Comparison of ENCODE assay signal across 16 cellular contexts in genomic region chr20:57332105-57333089, GRCh38. TPM values are rescaled to one million over a fixed set of nuclear protein-coding genes. Genes with fewer than 3 reads are reported as not detected.
DNase-seq lines count a peak whose midpoint lies in the region; ATAC-seq, FAIRE-seq and TF ChIP-seq lines count a peak whose summit lies in the region.
"Had no signal": no experiment of that assay in that cellular context is flagged by ENCODE, and none has a peak within 500 bp of the region (broad histone marks: within the 10 kb centered on the region; RNA-seq: fewer than 3 reads in every experiment).

No MANE protein-coding gene starts in this region.

- no peak for TF ChIP-seq RAD21 in HepG2 (CRISPR knock-in tag; IDR thresholded peaks at IDR 0.05)

- H3K4me2 ChIP-seq in HepG2 (ENCODE audit: low read depth, low read length) (no peak overlapping the region), osteoblast (ENCODE audit: insufficient read depth, low read length) (no peak overlapping the region)

- H3K4me3 ChIP-seq in HepG2 (replicated peaks in 1 of 3; ENCODE audit: insufficient read depth in 1 of 3, low read depth in 2 of 3, low read length in 3 of 3) (no peak overlapping the region), right lobe of liver (no peak overlapping the region), osteoblast (ENCODE audit: insufficient read depth, low read length) (no peak overlapping the region)
- H3K4me3 ChIP-seq: SK-N-MC, spleen, upper lobe of right lung had no signal

- H3K4me1 ChIP-seq in HepG2 (ENCODE audit: insufficient read depth, low read length) (no peaks in the 10 kb centered on the region), right lobe of liver (no peaks in the 10 kb centered on the region), osteoblast (ENCODE audit: insufficient read depth, low read length) (no peaks in the 10 kb centered on the region)
- H3K4me1 ChIP-seq: spleen, upper lobe of right lung had no signal

- TF ChIP-seq POLR2A in HepG2 (IDR thresholded peaks at IDR 0.05; ENCODE audit: insufficient read depth in 1 of 2, low read depth in 2 of 2, low read length in 2 of 2) = no peak
- TF ChIP-seq POLR2A in right lobe of liver (IDR thresholded peaks at IDR 0.05) = no peak

- no peaks in the 10 kb centered on the region for H3K4me1 Mint-ChIP-seq in effector memory CD8-positive, alpha-beta T cell (ENCODE audit: low read depth in 2 of 2)
- H3K4me1 Mint-ChIP-seq: activated CD4-positive, alpha-beta T cell treated with anti-CD3 and anti-CD28 coated beads, Interleukin-2, amount 10 ng/mL, durations not matched to agents 7 days and 5 days had no signal

- H3K79me2 ChIP-seq in HepG2 (ENCODE audit: insufficient read depth, low read length) = no peaks in the 10 kb centered on the region
- no peaks in the 10 kb centered on the region for H3K79me2 ChIP-seq in osteoblast (ENCODE audit: insufficient read depth, low read length)

- H3K27me3 ChIP-seq in HepG2 (ENCODE audit: control insufficient read depth in 1 of 2, insufficient read depth in 2 of 2, low read length in 2 of 2) (peaks cover 4 to 11% of the 10 kb centered on the region in 2 experiments; a peak in 4 of 5 replicates), right lobe of liver (peaks cover 0 to 9% of the 10 kb centered on the region in 2 donors), osteoblast (ENCODE audit: insufficient read depth, low read length) (peaks cover 5% of the 10 kb centered on the region)

- H3K9me3 Mint-ChIP-seq in effector memory CD8-positive, alpha-beta T cell = no peaks in the 10 kb centered on the region
- H3K9me3 Mint-ChIP-seq: activated CD4-positive, alpha-beta T cell treated with anti-CD3 and anti-CD28 coated beads, Interleukin-2, amount 10 ng/mL, durations not matched to agents 7 days and 5 days had no signal

- intact Hi-C loops in HepG2 (cut with micrococcal nuclease; ENCODE audit: unreplicated experiment) (no loop called here), right lobe of liver (cut with DNase I) (no loop called here)

- TF ChIP-seq CTCF in HepG2 (CRISPR knock-in tag; IDR thresholded peaks at IDR 0.05) (peak; percentile 27), right lobe of liver (IDR thresholded peaks at IDR 0.05) (peak in 2 of 4 donors; percentile 24 to 34), osteoblast (IDR thresholded peaks at IDR 0.05; ENCODE audit: extremely low read depth, low read depth, low read length) (no peak)

- no peak overlapping the region for H3K27ac ChIP-seq in HepG2 (ENCODE audit: extremely low read length, insufficient read depth, low read length)
- H3K27ac ChIP-seq in right lobe of liver = no peak overlapping the region
- no peak overlapping the region for H3K27ac ChIP-seq in osteoblast (ENCODE audit: low read depth, low read length)
- H3K27ac ChIP-seq: SK-N-MC, spleen, upper lobe of right lung had no signal

- POLR2A ChIA-PET in HepG2 (lab: Yijun Ruan, JAX) = no interaction called here

- ATAC-seq in HepG2 (peak; percentile 50; the same call in 2 of the 3 replicates), right lobe of liver (no peak), HG02973 (IDR thresholded peaks at IDR 0.05; ENCODE audit: unreplicated experiment) (no peak)
- peak; percentile 33 for ATAC-seq in effector memory CD8-positive, alpha-beta T cell (replicated peaks)
- ATAC-seq: upper lobe of right lung had no signal

- TF ChIP-seq EP300 in HepG2 (IDR thresholded peaks at IDR 0.05; ENCODE audit: low read depth in 2 of 2, low read length in 2 of 2) (no peak), HepG2 (CRISPR knock-in tag; IDR thresholded peaks at IDR 0.05; ENCODE audit: borderline replicate concordance) (no peak)

- no peak overlapping the region for H3K27ac Mint-ChIP-seq in effector memory CD8-positive, alpha-beta T cell
- H3K27ac Mint-ChIP-seq: activated CD4-positive, alpha-beta T cell treated with anti-CD3 and anti-CD28 coated beads, Interleukin-2, amount 10 ng/mL, durations not matched to agents 7 days and 5 days had no signal

- H3K36me3 ChIP-seq in HepG2 (replicated peaks in 1 of 2; ENCODE audit: control insufficient read depth in 1 of 2, insufficient read depth in 2 of 2, low read length in 2 of 2) (no peaks in the 10 kb centered on the region), right lobe of liver (no peaks in the 10 kb centered on the region), osteoblast (ENCODE audit: insufficient read depth, low read length) (no peaks in the 10 kb centered on the region)
- H3K36me3 ChIP-seq: spleen, upper lobe of right lung had no signal

- H3K4me3 Mint-ChIP-seq in effector memory CD8-positive, alpha-beta T cell = no peak overlapping the region
- H3K4me3 Mint-ChIP-seq: activated CD4-positive, alpha-beta T cell treated with anti-CD3 and anti-CD28 coated beads, Interleukin-2, amount 10 ng/mL, durations not matched to agents 7 days and 5 days had no signal

- CTCF ChIA-PET in HepG2 (lab: Yijun Ruan, JAX; ENCODE audit: low intra/inter-chr PET ratio, low total read pairs) = interaction anchor here (0.9 to 1.9 kb wide), 4 partner anchors 14 to 243 kb away, joined by 3 to 8 read pairs (median 3); no protein-coding TSS in a partner anchor

- H3K36me3 Mint-ChIP-seq in effector memory CD8-positive, alpha-beta T cell (ENCODE audit: insufficient read depth) = no peaks in the 10 kb centered on the region

- 3% methylated on average over 1 of the region's 1 CpG for WGBS in HepG2 (ENCODE audit: low lambda C conversion rate)
- WGBS in right lobe of liver (ENCODE audit: insufficient coverage, low coverage, low lambda C conversion rate, missing lambda C conversion rate) = 46% methylated on average over 1 of the region's 1 CpG

- H3K27me3 Mint-ChIP-seq in effector memory CD8-positive, alpha-beta T cell = peaks cover 27 to 44% of the 10 kb centered on the region in 2 donors

- H3K9ac ChIP-seq in HepG2 (ENCODE audit: insufficient read depth, low read depth, low read length) = no peak overlapping the region

- H4K20me1 ChIP-seq in HepG2 (ENCODE audit: insufficient read depth, low read length) (no peaks in the 10 kb centered on the region), osteoblast (ENCODE audit: insufficient read depth, low read length) (no peaks in the 10 kb centered on the region)

- no peak for FAIRE-seq in HepG2 (lab: Jason Lieb, UNC)

- in situ Hi-C loops in HepG2 (cut with HindIII; ENCODE audit: extremely low pct_ligation_motif_present, low pct_unique_long_range_greater_than_20kb) = no loop called here

- DNase-seq in HepG2 (ENCODE audit: low spot score) (no peak), right lobe of liver (no peak), NCI-H69 (lab: John Stamatoyannopoulos, UW) (peak; percentile 27), CD1c-positive myeloid dendritic cell (ENCODE audit: extremely low spot score) (no peak), osteoblast (ENCODE audit: insufficient read length, low spot score, missing footprints) (no peak)
- no peak for DNase-seq in effector memory CD8-positive, alpha-beta T cell
- no peak for DNase-seq in central memory CD4-positive, alpha-beta T cell
- DNase-seq: activated CD4-positive, alpha-beta T cell treated with anti-CD3 and anti-CD28 coated beads, Interleukin-2, amount 10 ng/mL, durations not matched to agents 7 days and 5 days; activated effector memory CD4-positive, alpha-beta T cell treated with anti-CD3 and anti-CD28 coated beads, Interleukin-2, amount 50 U/mL, for 16 hours; NCI-H2107; spleen; upper lobe of right lung had no signal

- H2AFZ ChIP-seq in HepG2 (ENCODE audit: low read length) (no peak overlapping the region), osteoblast (ENCODE audit: low read length) (no peak overlapping the region)

- BruUV-seq in HepG2 (replicated peaks; lab: Mats Ljungman, UMichigan) = no TSS peak

- H3K9me3 ChIP-seq in HepG2 (ENCODE audit: low read length) (no peaks in the 10 kb centered on the region), right lobe of liver (no peaks in the 10 kb centered on the region), osteoblast (ENCODE audit: low read depth, low read length) (no peaks in the 10 kb centered on the region)
- H3K9me3 ChIP-seq: spleen, upper lobe of right lung had no signal

RNA-seq across cellular contexts. Expression of gene SPO11, which starts 2.8 kb away (rescaled TPM):
- total RNA-seq in HepG2 (2016; rRNA removed; fragmentation: Illumina TruSeq; extraction: Trizol) = not detected in 2 replicates
- not detected in 2 replicates for total RNA-seq in HepG2 (2016; cell fraction: cytosol; rRNA removed; fragmentation: Illumina TruSeq; extraction: Trizol; ENCODE audit: low read depth)
- not detected in 2 replicates for total RNA-seq in HepG2 (2016; cell fraction: insoluble cytoplasmic fraction; rRNA removed; fragmentation: Illumina TruSeq; extraction: Trizol)
- not detected in 2 replicates for total RNA-seq in HepG2 (2016; cell fraction: membrane; rRNA removed; fragmentation: Illumina TruSeq; extraction: Trizol)
- not detected in 2 replicates for total RNA-seq in HepG2 (2016; cell fraction: nucleus; rRNA removed; fragmentation: Illumina TruSeq; extraction: Trizol)
- not detected in 2 replicates for polyA plus RNA-seq in HepG2 (2011; rRNA removed)
- polyA plus RNA-seq in HepG2 (2011; cell fraction: cytosol; rRNA removed) = not detected in 2 replicates
- polyA plus RNA-seq in HepG2 (2011; cell fraction: nucleus; rRNA removed) = not detected in 2 replicates
- polyA plus RNA-seq in HepG2 (2012) = not detected in 2 replicates
- polyA plus RNA-seq in HepG2 (2016; cell fraction: cytosol; fragmentation: Illumina TruSeq; extraction: Trizol; ENCODE audit: low read depth) = not detected in 2 replicates
- polyA plus RNA-seq in HepG2 (2016; cell fraction: insoluble cytoplasmic fraction; fragmentation: Illumina TruSeq; extraction: Trizol; ENCODE audit: low read depth) = not detected in 2 replicates
- not detected in 2 replicates for polyA plus RNA-seq in HepG2 (2016; cell fraction: membrane; fragmentation: Illumina TruSeq; extraction: Trizol; ENCODE audit: low read depth)
- not detected in 2 replicates for polyA plus RNA-seq in HepG2 (2016; cell fraction: nucleus; fragmentation: Illumina TruSeq; extraction: Trizol; ENCODE audit: insufficient read depth, low read depth)
- polyA minus RNA-seq in HepG2 (2011; rRNA and poly(A)+ RNA removed; ENCODE audit: low replicate concordance) = not detected in 2 replicates
- polyA minus RNA-seq in HepG2 (2011; cell fraction: cytosol; rRNA and poly(A)+ RNA removed) = not detected in 2 replicates
- not detected in 2 replicates for polyA minus RNA-seq in HepG2 (2011; cell fraction: nucleus; rRNA and poly(A)+ RNA removed)
- not detected for total RNA-seq in right lobe of liver
- total RNA-seq in osteoblast = not detected in 2 replicates
- total RNA-seq: activated CD4-positive, alpha-beta T cell treated with anti-CD3 and anti-CD28 coated beads, Interleukin-2, amount 10 ng/mL, durations not matched to agents 7 days and 5 days; fibroblast of lung; HT1080; spleen; upper lobe of right lung had no signal
- polyA plus RNA-seq: fibroblast of lung, spleen had no signal

RNA-seq across cellular contexts. Expression of gene RAE1, which starts 18.7 kb away (rescaled TPM):
- total RNA-seq in HepG2 (2016; rRNA removed; fragmentation: Illumina TruSeq; extraction: Trizol) = 72.9 and 84.7 TPM in 2 replicates
- total RNA-seq in HepG2 (2016; cell fraction: cytosol; rRNA removed; fragmentation: Illumina TruSeq; extraction: Trizol; ENCODE audit: low read depth) = 7.0 TPM in 2 replicates
- 69.1 and 75.0 TPM in 2 replicates for total RNA-seq in HepG2 (2016; cell fraction: insoluble cytoplasmic fraction; rRNA removed; fragmentation: Illumina TruSeq; extraction: Trizol)
- total RNA-seq in HepG2 (2016; cell fraction: membrane; rRNA removed; fragmentation: Illumina TruSeq; extraction: Trizol) = 12.7 and 13.6 TPM in 2 replicates
- 52.3 and 56.5 TPM in 2 replicates for total RNA-seq in HepG2 (2016; cell fraction: nucleus; rRNA removed; fragmentation: Illumina TruSeq; extraction: Trizol)
- 29.2 and 36.1 TPM in 2 replicates for polyA plus RNA-seq in HepG2 (2011; rRNA removed)
- polyA plus RNA-seq in HepG2 (2011; cell fraction: cytosol; rRNA removed) = 38.8 and 67.0 TPM in 2 replicates
- 104 and 106 TPM in 2 replicates for polyA plus RNA-seq in HepG2 (2011; cell fraction: nucleus; rRNA removed)
- polyA plus RNA-seq in HepG2 (2012) = 40.7 and 46.9 TPM in 2 replicates
- 5.7 and 6.3 TPM in 2 replicates for polyA plus RNA-seq in HepG2 (2016; cell fraction: cytosol; fragmentation: Illumina TruSeq; extraction: Trizol; ENCODE audit: low read depth)
- 85.9 and 97.1 TPM in 2 replicates for polyA plus RNA-seq in HepG2 (2016; cell fraction: insoluble cytoplasmic fraction; fragmentation: Illumina TruSeq; extraction: Trizol; ENCODE audit: low read depth)
- polyA plus RNA-seq in HepG2 (2016; cell fraction: membrane; fragmentation: Illumina TruSeq; extraction: Trizol; ENCODE audit: low read depth) = 6.4 and 8.4 TPM in 2 replicates
- 70.0 and 74.0 TPM in 2 replicates for polyA plus RNA-seq in HepG2 (2016; cell fraction: nucleus; fragmentation: Illumina TruSeq; extraction: Trizol; ENCODE audit: insufficient read depth, low read depth)
- 47.5 and 58.8 TPM in 2 replicates for polyA minus RNA-seq in HepG2 (2011; rRNA and poly(A)+ RNA removed; ENCODE audit: low replicate concordance)
- polyA minus RNA-seq in HepG2 (2011; cell fraction: cytosol; rRNA and poly(A)+ RNA removed) = 20.8 and 32.8 TPM in 2 replicates
- polyA minus RNA-seq in HepG2 (2011; cell fraction: nucleus; rRNA and poly(A)+ RNA removed) = 119 and 124 TPM in 2 replicates
- total RNA-seq in right lobe of liver = 10 to 100 TPM in 4 of 6 experiments, 1 to 10 TPM in 2; 8.6 to 22.1 (median 11.1) TPM
- 22.7 and 24.6 TPM in 2 replicates for total RNA-seq in osteoblast

RNA-seq across cellular contexts. Expression of gene RBM38, which starts 58.8 kb away (rescaled TPM):
- total RNA-seq in HepG2 (2016; rRNA removed; fragmentation: Illumina TruSeq; extraction: Trizol) = 29.6 and 34.2 TPM in 2 replicates
- total RNA-seq in HepG2 (2016; cell fraction: cytosol; rRNA removed; fragmentation: Illumina TruSeq; extraction: Trizol; ENCODE audit: low read depth) = 29.5 and 32.8 TPM in 2 replicates
- 24.0 and 34.3 TPM in 2 replicates for total RNA-seq in HepG2 (2016; cell fraction: insoluble cytoplasmic fraction; rRNA removed; fragmentation: Illumina TruSeq; extraction: Trizol)
- 69.5 and 80.5 TPM in 2 replicates for total RNA-seq in HepG2 (2016; cell fraction: membrane; rRNA removed; fragmentation: Illumina TruSeq; extraction: Trizol)
- 16.2 and 19.5 TPM in 2 replicates for total RNA-seq in HepG2 (2016; cell fraction: nucleus; rRNA removed; fragmentation: Illumina TruSeq; extraction: Trizol)
- polyA plus RNA-seq in HepG2 (2011; rRNA removed) = 24.2 and 30.0 TPM in 2 replicates
- 25.8 and 35.6 TPM in 2 replicates for polyA plus RNA-seq in HepG2 (2011; cell fraction: cytosol; rRNA removed)
- polyA plus RNA-seq in HepG2 (2011; cell fraction: nucleus; rRNA removed) = 24.4 and 25.9 TPM in 2 replicates
- 13.9 and 24.8 TPM in 2 replicates for polyA plus RNA-seq in HepG2 (2012)
- 44.0 and 53.1 TPM in 2 replicates for polyA plus RNA-seq in HepG2 (2016; cell fraction: cytosol; fragmentation: Illumina TruSeq; extraction: Trizol; ENCODE audit: low read depth)
- 40.7 and 50.0 TPM in 2 replicates for polyA plus RNA-seq in HepG2 (2016; cell fraction: insoluble cytoplasmic fraction; fragmentation: Illumina TruSeq; extraction: Trizol; ENCODE audit: low read depth)
- polyA plus RNA-seq in HepG2 (2016; cell fraction: membrane; fragmentation: Illumina TruSeq; extraction: Trizol; ENCODE audit: low read depth) = 80.4 and 89.1 TPM in 2 replicates
- polyA plus RNA-seq in HepG2 (2016; cell fraction: nucleus; fragmentation: Illumina TruSeq; extraction: Trizol; ENCODE audit: insufficient read depth, low read depth) = 34.0 and 39.8 TPM in 2 replicates
- polyA minus RNA-seq in HepG2 (2011; rRNA and poly(A)+ RNA removed; ENCODE audit: low replicate concordance) = 9.8 and 33.7 TPM in 2 replicates
- polyA minus RNA-seq in HepG2 (2011; cell fraction: cytosol; rRNA and poly(A)+ RNA removed) = 16.2 and 17.4 TPM in 2 replicates
- 6.2 and 7.1 TPM in 2 replicates for polyA minus RNA-seq in HepG2 (2011; cell fraction: nucleus; rRNA and poly(A)+ RNA removed)
- total RNA-seq in right lobe of liver = 10 to 100 TPM in 3 of 6 experiments, 1 to 10 TPM in 3; 3.9 to 16.9 (median 9.6) TPM
- total RNA-seq in osteoblast = 2.1 and 2.9 TPM in 2 replicates

Comparison
In these comparisons a context has a peak if more than half of its experiments do, and no peak if none do; other contexts are left out.
1. ATAC-seq: peak in HepG2 (single experiment) and effector memory CD8-positive, alpha-beta T cell (single experiment); none in right lobe of liver (0 of 4) and HG02973 (single experiment).